ENCODE assay signal across 9 cellular contexts in genomic region chr3:56468184-56469106, GRCh38. TPM values are rescaled to one million over a fixed set of nuclear protein-coding genes. Genes with fewer than 3 reads are reported as not detected.
DNase-seq lines count a peak whose midpoint lies in the region; ATAC-seq and TF ChIP-seq lines count a peak whose summit lies in the region.
"Had no signal": no experiment of that assay in that cellular context is flagged by ENCODE, and none has a peak within 500 bp of the region (broad histone marks: within the 10 kb centered on the region; RNA-seq: fewer than 3 reads in every experiment).

ERC2 (minus strand) TSS chr3:56468467.

- H3K9me3 ChIP-seq in AG04450 (ENCODE audit: control insufficient read depth, insufficient read depth, low read length): no peaks in the 10 kb centered on the region
- no peaks in the 10 kb centered on the region for H3K9me3 ChIP-seq in HAP-1

- POLR2A ChIA-PET in AG04450 (lab: Yijun Ruan, JAX): no interaction called here
- POLR2A ChIA-PET in naive thymus-derived CD8-positive, alpha-beta T cell (lab: Charles Lee): no interaction called here

- H3K4me3 Mint-ChIP-seq in naive thymus-derived CD8-positive, alpha-beta T cell: peak within 1 kb of the TSS; percentile 30 to 79 (median 72)

- no peak within 1 kb of the TSS for H3K27ac Mint-ChIP-seq in naive thymus-derived CD8-positive, alpha-beta T cell

- no peaks in the 10 kb centered on the region for H3K36me3 ChIP-seq in HAP-1 (replicated peaks)

- peak within 1 kb of the TSS; percentile 36; the same call in 1 of the 2 replicates for H3K4me3 ChIP-seq in AG04450 (ENCODE audit: low read depth, low read length)
- peak within 1 kb of the TSS; percentile 61 for H3K4me3 ChIP-seq in HAP-1
- H3K4me3 ChIP-seq in fibroblast of pulmonary artery (replicated peaks; ENCODE audit: low read depth, low read length): peak within 1 kb of the TSS; percentile 46

- CTCF ChIA-PET in AG04450 (lab: Charles Lee): interaction anchor here (1.0 kb wide), 1 partner anchor 26 kb away, joined by 3 read pairs; no protein-coding TSS in a partner anchor

- peaks cover 34 to 83% (median 65%) of the 10 kb centered on the region in 5 donors for H3K27me3 Mint-ChIP-seq in naive thymus-derived CD8-positive, alpha-beta T cell

- DNase-seq in AG04450 (ENCODE audit: low read depth, low spot score) (no peak), HAP-1 (ENCODE audit: low spot score in 2 of 2) (peak; percentile 72 to 86), T1000 (lab: John Stamatoyannopoulos, UW) (peak; percentile 73), fibroblast of pulmonary artery (ENCODE audit: low read depth) (peak; percentile 17), NCI-H1048 (lab: John Stamatoyannopoulos, UW) (no peak), NOMO-1 treated with dmso at 0.1 percent for 144 hours (lab: John Stamatoyannopoulos, UW; ENCODE audit: unreplicated experiment) (no peak)
- no peak for DNase-seq in naive thymus-derived CD8-positive, alpha-beta T cell

- H3K27me3 ChIP-seq in AG04450 (ENCODE audit: control insufficient read depth, insufficient read depth, low read length) (peaks cover 17% of the 10 kb centered on the region), HAP-1 (ENCODE audit: low read depth) (no peaks in the 10 kb centered on the region)

- H3K36me3 Mint-ChIP-seq in naive thymus-derived CD8-positive, alpha-beta T cell: peaks cover 0 to 8% (median 0%) of the 10 kb centered on the region in 3 donors

- no peak for TF ChIP-seq CTCF in AG04450 (IDR thresholded peaks at IDR 0.05; ENCODE audit: low read depth, low read length)
- no peak for TF ChIP-seq CTCF in fibroblast of pulmonary artery (IDR thresholded peaks at IDR 0.05; ENCODE audit: low read length, missing control alignments)

- no peak within 1 kb of the TSS for H3K27ac ChIP-seq in AG04450 (ENCODE audit: low read depth, low read length)

- ATAC-seq in naive thymus-derived CD8-positive, alpha-beta T cell: no peak
- ATAC-seq in GM19455 (IDR thresholded peaks at IDR 0.05; ENCODE audit: unreplicated experiment): no peak
- ATAC-seq: HCT116 had no signal

- H3K9me3 Mint-ChIP-seq in naive thymus-derived CD8-positive, alpha-beta T cell: peaks cover 0 to 5% (median 0%) of the 10 kb centered on the region in 9 donors

- H3K4me1 Mint-ChIP-seq in naive thymus-derived CD8-positive, alpha-beta T cell: peaks cover 0 to 13% (median 6%) of the 10 kb centered on the region in 4 donors

- peaks cover 8% of the 10 kb centered on the region for H3K4me1 ChIP-seq in HAP-1

- in situ Hi-C loops in HAP-1 (cut with MboI; ENCODE audit: low sequenced_read_pairs): no loop called here

RNA-seq across cellular contexts. Expression of gene ERC2, which starts in this region (rescaled TPM):
- polyA plus RNA-seq in AG04450 (2011; rRNA removed): 0.06 and 0.07 TPM in 2 replicates
- 0.32 TPM in 1 of 2 replicates, not detected in the other for polyA minus RNA-seq in AG04450 (2011; rRNA and poly(A)+ RNA removed)
- not detected for total RNA-seq in naive thymus-derived CD8-positive, alpha-beta T cell
- polyA plus RNA-seq in naive thymus-derived CD8-positive, alpha-beta T cell: under 1 TPM in 2 of 3 donors, not detected in 1; 0.05 to 0.29 TPM

Comparison
In these comparisons a context has a peak if more than half of its experiments do, and no peak if none do; other contexts are left out.
1. DNase-seq: peak in HAP-1 (2 of 2), T1000 (single experiment) and fibroblast of pulmonary artery (single experiment); none in AG04450 (single experiment), naive thymus-derived CD8-positive, alpha-beta T cell (0 of 10), NCI-H1048 (single experiment) and NOMO-1 treated with dmso at 0.1 percent for 144 hours (single experiment).
2. Peak in every context shown above with its lines, with median percentiles within 50 percentile points of each other: H3K4me3 ChIP-seq.